ENCODE assay signal across 16 cellular contexts in the genomic region with DNA sequence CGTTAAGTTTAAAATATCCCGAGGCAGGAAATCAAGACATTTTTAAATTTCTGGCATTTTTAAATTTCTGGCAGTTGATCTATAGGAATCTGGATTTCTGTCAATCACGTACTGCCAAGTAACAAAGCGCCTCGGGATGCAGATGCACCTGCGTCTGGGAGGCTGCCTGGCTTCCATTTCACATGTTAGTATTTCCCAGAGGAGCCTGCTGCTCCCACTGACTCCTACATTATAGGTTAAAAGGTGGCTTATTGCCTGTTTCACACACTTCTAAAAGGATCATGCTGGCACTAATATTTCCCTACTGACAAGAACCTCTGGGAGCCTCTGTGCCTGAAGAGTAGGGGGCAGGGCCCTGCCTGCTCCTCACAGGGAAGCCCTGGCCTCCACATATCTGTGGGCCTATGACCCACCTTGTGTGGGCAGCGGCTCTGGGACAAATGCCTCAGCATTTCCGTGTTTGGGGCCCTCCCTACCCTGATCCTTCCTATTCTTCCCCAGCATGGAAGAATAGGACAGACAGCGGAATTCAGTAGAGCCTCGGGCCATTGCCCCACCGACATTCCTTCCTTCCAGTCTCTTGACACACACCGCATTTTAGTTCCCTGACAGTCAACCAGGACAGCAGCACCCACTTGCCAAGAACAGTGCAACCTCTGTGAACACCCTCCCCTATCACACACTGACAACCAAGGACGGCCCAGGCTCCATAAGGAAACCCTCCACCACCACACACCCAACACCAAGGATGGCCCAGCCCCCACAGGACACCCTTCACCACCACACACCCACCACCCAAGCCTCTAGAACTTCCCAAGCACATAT.
DNase-seq lines count a peak whose midpoint lies in the region; ATAC-seq and TF ChIP-seq lines count a peak whose summit lies in the region.
"Had no signal": no experiment of that assay in that cellular context is flagged by ENCODE, and none has a peak within 500 bp of the region (broad histone marks: within the 10 kb centered on the region; RNA-seq: fewer than 3 reads in every experiment).

No MANE protein-coding gene starts in this region.

- no peaks in the 10 kb centered on the region for H3K36me3 ChIP-seq in neural cell (ENCODE audit: insufficient read depth, low read length)
- H3K36me3 ChIP-seq in gastroesophageal sphincter: no peaks in the 10 kb centered on the region
- H3K36me3 ChIP-seq in osteoblast (ENCODE audit: insufficient read depth, low read length): no peaks in the 10 kb centered on the region
- H3K36me3 ChIP-seq: suprapubic skin had no signal

- no peak overlapping the region for H2AFZ ChIP-seq in neural cell (ENCODE audit: low read depth, low read length)
- no peak overlapping the region for H2AFZ ChIP-seq in osteoblast (ENCODE audit: low read length)

- H3K9me3 ChIP-seq in neural cell (ENCODE audit: low read length): no peaks in the 10 kb centered on the region
- H3K9me3 ChIP-seq in gastroesophageal sphincter: no peaks in the 10 kb centered on the region
- H3K9me3 ChIP-seq in osteoblast (ENCODE audit: low read depth, low read length): no peaks in the 10 kb centered on the region
- H3K9me3 ChIP-seq: suprapubic skin had no signal

- H3K27me3 ChIP-seq in neural cell (ENCODE audit: insufficient read depth, low read depth, low read length) (no peaks in the 10 kb centered on the region), gastroesophageal sphincter (no peaks in the 10 kb centered on the region), osteoblast (ENCODE audit: insufficient read depth, low read length) (no peaks in the 10 kb centered on the region)
- H3K27me3 ChIP-seq: suprapubic skin had no signal

- no peaks in the 10 kb centered on the region for H4K20me1 ChIP-seq in neural cell (ENCODE audit: insufficient read depth)
- no peaks in the 10 kb centered on the region for H4K20me1 ChIP-seq in osteoblast (ENCODE audit: insufficient read depth, low read length)

- no peaks in the 10 kb centered on the region for H3K79me2 ChIP-seq in neural cell (replicated peaks; ENCODE audit: insufficient read depth, low read length)
- H3K79me2 ChIP-seq in osteoblast (ENCODE audit: insufficient read depth, low read length): no peaks in the 10 kb centered on the region

- POLR2A ChIA-PET in activated CD4-positive, alpha-beta T cell treated with anti-CD3 and anti-CD28 coated beads for 36 hours (lab: Charles Lee): interaction anchor here (1.0 kb wide), 1 partner anchor 94 kb away, joined by 4 read pairs; no protein-coding TSS in a partner anchor

- no peaks in the 10 kb centered on the region for H3F3A ChIP-seq in neural cell (ENCODE audit: insufficient read depth, low read length, poor library complexity, severe bottlenecking)

- H3K4me1 Mint-ChIP-seq in activated CD4-positive, alpha-beta T cell treated with anti-CD3 and anti-CD28 coated beads for 36 hours: peaks cover 33% of the 10 kb centered on the region

- no peaks in the 10 kb centered on the region for H3K9me3 Mint-ChIP-seq in activated CD4-positive, alpha-beta T cell treated with anti-CD3 and anti-CD28 coated beads for 36 hours (ENCODE audit: low read depth)
- no peaks in the 10 kb centered on the region for H3K9me3 Mint-ChIP-seq in activated naive CD4-positive, alpha-beta T cell treated with anti-CD3 and anti-CD28 coated beads, Interleukin-2, amount 50 U/mL, for 72 hours

- TF ChIP-seq CTCF in neural cell (IDR thresholded peaks at IDR 0.05; ENCODE audit: poor library complexity, severe bottlenecking): no peak
- no peak for TF ChIP-seq CTCF in gastroesophageal sphincter (IDR thresholded peaks at IDR 0.05)
- TF ChIP-seq CTCF in osteoblast (IDR thresholded peaks at IDR 0.05; ENCODE audit: extremely low read depth, low read depth, low read length): no peak

- H3K4me3 ChIP-seq in neural cell (ENCODE audit: low read length) (no peak overlapping the region), gastroesophageal sphincter (no peak overlapping the region), osteoblast (ENCODE audit: insufficient read depth, low read length) (no peak overlapping the region)
- H3K4me3 ChIP-seq: suprapubic skin had no signal

- no peak for TF ChIP-seq RAD21 in neural cell (conservative IDR thresholded peaks at IDR 0.05)

- no peak overlapping the region for H3K4me3 Mint-ChIP-seq in activated CD4-positive, alpha-beta T cell treated with anti-CD3 and anti-CD28 coated beads for 36 hours

- no peak overlapping the region for H3K9ac ChIP-seq in neural cell (ENCODE audit: low read length)

- CTCF ChIA-PET in activated CD4-positive, alpha-beta T cell treated with anti-CD3 and anti-CD28 coated beads for 36 hours (lab: Charles Lee): interaction anchor here (1.3 to 1.7 kb wide), 4 partner anchors 12 to 55 kb away, joined by 3 to 10 read pairs (median 5); no protein-coding TSS in a partner anchor

- intact Hi-C loops in activated CD4-positive, alpha-beta T cell treated with anti-CD3 and anti-CD28 coated beads for 36 hours (cut with DNase I, micrococcal nuclease): loop anchor here in 1 of 2 experiments (5.0 kb wide), 1 partner anchor 670 kb away; a partner anchor contains a TSS

- DNase-seq in activated CD4-positive, alpha-beta T cell treated with anti-CD3 and anti-CD28 coated beads for 36 hours: no peak
- no peak for DNase-seq in activated CD4-positive, alpha-beta T cell treated with anti-CD3 and anti-CD28 coated beads for 1 hour
- DNase-seq in activated naive CD4-positive, alpha-beta T cell treated with anti-CD3 and anti-CD28 coated beads, Interleukin-2, amount 50 U/mL, for 72 hours (ENCODE audit: low spot score in 2 of 2): no peak
- no peak for DNase-seq in osteoblast (ENCODE audit: insufficient read length, low spot score, missing footprints)
- DNase-seq: COR-L47, GF-D8, hippocampal formation, left cardiac atrium, NCI-H1694, PC-3 had no signal

- H3K4me1 ChIP-seq in gastroesophageal sphincter (no peaks in the 10 kb centered on the region), osteoblast (ENCODE audit: insufficient read depth, low read length) (no peaks in the 10 kb centered on the region)
- H3K4me1 ChIP-seq: suprapubic skin had no signal

- H3K36me3 Mint-ChIP-seq in activated CD4-positive, alpha-beta T cell treated with anti-CD3 and anti-CD28 coated beads for 36 hours (ENCODE audit: low read depth): no peaks in the 10 kb centered on the region
- H3K36me3 Mint-ChIP-seq in activated naive CD4-positive, alpha-beta T cell treated with anti-CD3 and anti-CD28 coated beads, Interleukin-2, amount 50 U/mL, for 72 hours: no peaks in the 10 kb centered on the region

- no peak overlapping the region for H3K27ac ChIP-seq in neural cell (ENCODE audit: low read length)
- H3K27ac ChIP-seq in gastroesophageal sphincter: no peak overlapping the region
- no peak overlapping the region for H3K27ac ChIP-seq in osteoblast (ENCODE audit: low read depth, low read length)
- H3K27ac ChIP-seq: suprapubic skin had no signal

- no peak for TF ChIP-seq POLR2A in gastroesophageal sphincter (IDR thresholded peaks at IDR 0.05)

- no peaks in the 10 kb centered on the region for H3K9me2 ChIP-seq in neural cell (ENCODE audit: insufficient read depth, low read length)

- no peak for ATAC-seq in activated CD4-positive, alpha-beta T cell treated with anti-CD3 and anti-CD28 coated beads for 36 hours
- ATAC-seq in HG03097 (IDR thresholded peaks at IDR 0.05; ENCODE audit: low FRiP score, unreplicated experiment) (peak; percentile 5), gastroesophageal sphincter (no peak), HG02642 (IDR thresholded peaks at IDR 0.05; ENCODE audit: poor library complexity, unreplicated experiment) (no peak)
- ATAC-seq in activated naive CD4-positive, alpha-beta T cell treated with anti-CD3 and anti-CD28 coated beads, Interleukin-2, amount 50 U/mL, for 72 hours: no peak
- ATAC-seq: PC-3 had no signal

- TF ChIP-seq EP300 in neural cell (conservative IDR thresholded peaks at IDR 0.05; ENCODE audit: poor library complexity, severe bottlenecking) (no peak), gastroesophageal sphincter (IDR thresholded peaks at IDR 0.05) (no peak)

- peak overlapping the region; percentile 73 for H3K27ac Mint-ChIP-seq in activated CD4-positive, alpha-beta T cell treated with anti-CD3 and anti-CD28 coated beads for 36 hours
- peak overlapping the region; percentile 12 to 56 for H3K27ac Mint-ChIP-seq in activated naive CD4-positive, alpha-beta T cell treated with anti-CD3 and anti-CD28 coated beads, Interleukin-2, amount 50 U/mL, for 72 hours
- H3K27ac Mint-ChIP-seq: progenitor cell of endocrine pancreas had no signal

- H3K4me2 ChIP-seq in neural cell (ENCODE audit: low read length) (no peak overlapping the region), osteoblast (ENCODE audit: insufficient read depth, low read length) (no peak overlapping the region)

- 76 to 85% methylated on average over 6 to 8 of the region's 13 CpGs for WGBS in gastroesophageal sphincter (ENCODE audit: low coverage in 1 of 2), 2 donors

- no peaks in the 10 kb centered on the region for H3K27me3 Mint-ChIP-seq in activated CD4-positive, alpha-beta T cell treated with anti-CD3 and anti-CD28 coated beads for 36 hours
- H3K27me3 Mint-ChIP-seq: progenitor cell of endocrine pancreas had no signal

TF ChIP-seq in neural cell, 6 proteins besides CTCF, POLR2A, EP300 and RAD21:
- TF ChIP-seq MXI1 (conservative IDR thresholded peaks at IDR 0.05; ENCODE audit: poor library complexity, severe bottlenecking) (no peak), POLR2AphosphoS5 (IDR thresholded peaks at IDR 0.05) (peak; percentile 56)
